28 cellular contexts compared by ENCODE assay signal in genomic region chr12:98970950-98971349, GRCh38.
"Had no signal": no experiment of that assay in that cellular context is flagged by ENCODE, and none has a peak within 500 bp of the region (broad histone marks: within the 10 kb centered on the region; RNA-seq: fewer than 3 reads in every experiment).

No MANE protein-coding gene starts in this region.

- H3K9me3 ChIP-seq: colonic mucosa, esophagus muscularis mucosa, esophagus squamous epithelium, gastrocnemius medialis, gastroesophageal sphincter, heart left ventricle, heart right ventricle had no signal

- ATAC-seq: effector memory CD8-positive, alpha-beta T cell; esophagus mucosa; foreskin keratinocyte; gastrocnemius medialis; gastroesophageal sphincter; heart left ventricle; heart right ventricle had no signal

- H3K27ac ChIP-seq: colonic mucosa, coronary artery, epithelial cell of prostate, esophagus muscularis mucosa, esophagus squamous epithelium, foreskin keratinocyte, gastrocnemius medialis, gastroesophageal sphincter, heart left ventricle, heart right ventricle had no signal

- H3K4me3 ChIP-seq: colonic mucosa, coronary artery, dorsolateral prefrontal cortex, esophagus muscularis mucosa, esophagus squamous epithelium, gastrocnemius medialis, gastroesophageal sphincter, heart left ventricle, heart right ventricle had no signal

- H3K4me1 ChIP-seq: colonic mucosa, esophagus muscularis mucosa, esophagus squamous epithelium, foreskin keratinocyte, gastrocnemius medialis, gastroesophageal sphincter, heart right ventricle had no signal

- FAIRE-seq: colon, endometrium, endothelial cell of umbilical vein, frontal cortex had no signal

- DNase-seq: colonic mucosa; cortex of kidney; dermis blood vessel endothelial cell; dorsolateral prefrontal cortex; effector CD4-positive, alpha-beta T cell; effector CD8-positive, alpha-beta T cell; effector memory CD4-positive, alpha-beta T cell; effector memory CD8-positive, alpha-beta T cell; endodermal cell; erythroblast; esophagus squamous epithelium; foreskin fibroblast; foreskin keratinocyte; foreskin melanocyte; gastrocnemius medialis; glutamatergic neuron; head of caudate nucleus; heart left ventricle; heart right ventricle had no signal

- H3K27me3 ChIP-seq: colonic mucosa, dorsolateral prefrontal cortex, esophagus muscularis mucosa, esophagus squamous epithelium, foreskin keratinocyte, gastrocnemius medialis, gastroesophageal sphincter, heart left ventricle, heart right ventricle had no signal

- H3K36me3 ChIP-seq: colonic mucosa, esophagus muscularis mucosa, esophagus squamous epithelium, gastrocnemius medialis, gastroesophageal sphincter, heart left ventricle, heart right ventricle had no signal
